8 cellular contexts compared by ENCODE assay signal in genomic region chr1:113872219-113872934, GRCh38. TPM values are rescaled to one million over a fixed set of nuclear protein-coding genes. Genes with fewer than 3 reads are reported as not detected.
DNase-seq lines count a peak whose midpoint lies in the region; ATAC-seq, FAIRE-seq and TF ChIP-seq lines count a peak whose summit lies in the region.
"Had no signal": no experiment of that assay in that cellular context is flagged by ENCODE, and none has a peak within 500 bp of the region (broad histone marks: within the 10 kb centered on the region; RNA-seq: fewer than 3 reads in every experiment).

No MANE protein-coding gene starts in this region.

- H3K4me1 Mint-ChIP-seq in astrocyte (ENCODE audit: low read depth, unreplicated experiment) = peaks cover 13% of the 10 kb centered on the region

- H3K36me3 ChIP-seq in astrocyte (ENCODE audit: insufficient read depth, low read length) = no peaks in the 10 kb centered on the region

- H3K4me3 ChIP-seq in astrocyte (ENCODE audit: insufficient read depth, low read depth, low read length) = no peak overlapping the region
- H3K4me3 ChIP-seq in skin epidermis = no peak overlapping the region

- peak; percentile 49 to 52 for DNase-seq in Kasumi-1 (lab: John Stamatoyannopoulos, UW)
- DNase-seq in astrocyte (ENCODE audit: low read depth) = no peak
- no peak for DNase-seq in NCI-H1048 (lab: John Stamatoyannopoulos, UW)
- DNase-seq in COLO829 (ENCODE audit: low spot score) = no peak
- DNase-seq in NCI-H524 treated with DMSO at 0.1 percent for 48 hours (lab: John Stamatoyannopoulos, UW) = no peak

- no peak overlapping the region for H2AFZ ChIP-seq in astrocyte (ENCODE audit: low read depth, low read length)

- peak; percentile 13 for ATAC-seq in GM21390 (IDR thresholded peaks at IDR 0.05; ENCODE audit: unreplicated experiment)

- H3K36me3 Mint-ChIP-seq in astrocyte (ENCODE audit: low read depth, unreplicated experiment) = no peaks in the 10 kb centered on the region

- FAIRE-seq in astrocyte (lab: Jason Lieb, UNC) = no peak

- H3K4me2 ChIP-seq in astrocyte (ENCODE audit: low read length) = no peak overlapping the region

- H3K27ac ChIP-seq in astrocyte (ENCODE audit: low read depth, low read length) = no peak overlapping the region
- peak overlapping the region in 19 of 21 experiments; percentile 2 to 87 (median 61) for H3K27ac ChIP-seq in skin epidermis
- H3K27ac ChIP-seq: epithelial cell of prostate had no signal

- H3K4me3 Mint-ChIP-seq in astrocyte (ENCODE audit: unreplicated experiment) = no peak overlapping the region

- H3K4me1 ChIP-seq in astrocyte (ENCODE audit: insufficient read depth, low read length) = peaks cover 16% of the 10 kb centered on the region

- no peaks in the 10 kb centered on the region for H3K9me3 Mint-ChIP-seq in astrocyte (ENCODE audit: unreplicated experiment)

- H3K27ac Mint-ChIP-seq in astrocyte (ENCODE audit: unreplicated experiment) = peak overlapping the region; percentile 23

- no peaks in the 10 kb centered on the region for H3K27me3 ChIP-seq in astrocyte (ENCODE audit: insufficient read depth, low read length)

- H4K20me1 ChIP-seq in astrocyte (ENCODE audit: insufficient read depth, low read length) = no peaks in the 10 kb centered on the region

- no peak overlapping the region for H3K9ac ChIP-seq in astrocyte (ENCODE audit: low read length)

- TF ChIP-seq CTCF in astrocyte (IDR thresholded peaks at IDR 0.05; ENCODE audit: insufficient read depth, low read depth, low read length) = no peak

- no peaks in the 10 kb centered on the region for H3K9me3 ChIP-seq in astrocyte (ENCODE audit: insufficient read depth, low read depth, low read length)

- no peaks in the 10 kb centered on the region for H3K79me2 ChIP-seq in astrocyte (ENCODE audit: insufficient read depth, low read length)

- H3K27me3 Mint-ChIP-seq in astrocyte (ENCODE audit: low read depth, unreplicated experiment) = peaks cover 3% of the 10 kb centered on the region

RNA-seq across cellular contexts. Expression of gene PTPN22, which starts 0.9 kb away (rescaled TPM):
- 1.2 and 1.3 TPM in 2 replicates for total RNA-seq in astrocyte

RNA-seq across cellular contexts. Expression of gene BCL2L15, which starts 15.0 kb away (rescaled TPM):
- total RNA-seq in astrocyte = 0.14 and 0.38 TPM in 2 replicates

RNA-seq across cellular contexts. Expression of gene AP4B1, which starts 32.2 kb away (rescaled TPM):
- 14.9 and 15.2 TPM in 2 replicates for total RNA-seq in astrocyte

RNA-seq across cellular contexts. Expression of gene DCLRE1B, which starts 32.7 kb away (rescaled TPM):
- total RNA-seq in astrocyte = 7.8 and 8.1 TPM in 2 replicates

RNA-seq across cellular contexts. Expression of gene HIPK1, which starts 56.7 kb away (rescaled TPM):
- total RNA-seq in astrocyte = 54.0 and 55.4 TPM in 2 replicates

Comparison
In these comparisons a context has a peak if more than half of its experiments do, and no peak if none do; other contexts are left out.
1. DNase-seq: peak in Kasumi-1 (2 of 2); none in astrocyte (single experiment), NCI-H1048 (single experiment), COLO829 (single experiment) and NCI-H524 treated with DMSO at 0.1 percent for 48 hours (single experiment).